Comparison of ENCODE assay signal across 1 cellular context in the genomic region with DNA sequence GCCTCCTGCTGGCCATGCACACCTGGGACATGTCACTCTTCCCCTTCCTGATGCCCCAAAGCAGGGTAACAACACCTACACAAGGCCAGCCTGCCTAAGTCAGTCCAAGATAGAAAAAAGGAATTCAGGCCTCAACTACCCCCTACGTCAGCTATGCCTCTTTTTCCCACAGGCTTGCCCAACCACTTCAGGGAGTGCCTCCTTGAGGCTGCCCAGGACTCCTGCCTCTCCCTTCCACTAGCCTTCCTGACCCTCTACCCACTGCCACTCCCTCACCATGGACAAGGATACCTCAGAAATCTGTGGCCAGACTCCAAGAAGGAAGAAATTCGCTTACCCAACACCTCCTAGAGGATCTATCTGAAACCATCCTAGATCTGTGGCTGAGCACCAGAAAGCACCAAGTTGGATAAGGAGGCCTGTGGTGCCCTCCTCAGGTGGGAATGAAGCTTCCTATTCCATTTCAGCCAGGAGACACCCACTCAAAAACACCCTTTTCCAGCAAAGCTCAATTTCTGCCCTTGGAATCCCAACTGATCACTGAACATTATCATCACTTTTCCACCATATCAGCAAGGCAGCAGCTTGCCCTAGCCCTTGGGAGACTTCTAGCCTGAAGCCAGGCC.
A peak's percentile ranks its signal among the peaks of the same experiment; 100 is the strongest.
TF ChIP-seq lines count a peak whose summit lies in the region.

No MANE protein-coding gene starts in this region.

TF ChIP-seq in HepG2, 621 proteins besides CTCF, POLR2A, EP300 and RAD21:
- 0 out of 2 replicates have a peak, but pooled peaks have one; percentile 9 for TF ChIP-seq ZFY (CRISPR knock-in tag; IDR thresholded peaks at IDR 0.05)
- TF ChIP-seq MTA1 (CRISPR knock-in tag; IDR thresholded peaks at IDR 0.05; ENCODE audit: borderline replicate concordance): no peak
